Comparison of ENCODE assay signal across 8 cellular contexts in the genomic region with DNA sequence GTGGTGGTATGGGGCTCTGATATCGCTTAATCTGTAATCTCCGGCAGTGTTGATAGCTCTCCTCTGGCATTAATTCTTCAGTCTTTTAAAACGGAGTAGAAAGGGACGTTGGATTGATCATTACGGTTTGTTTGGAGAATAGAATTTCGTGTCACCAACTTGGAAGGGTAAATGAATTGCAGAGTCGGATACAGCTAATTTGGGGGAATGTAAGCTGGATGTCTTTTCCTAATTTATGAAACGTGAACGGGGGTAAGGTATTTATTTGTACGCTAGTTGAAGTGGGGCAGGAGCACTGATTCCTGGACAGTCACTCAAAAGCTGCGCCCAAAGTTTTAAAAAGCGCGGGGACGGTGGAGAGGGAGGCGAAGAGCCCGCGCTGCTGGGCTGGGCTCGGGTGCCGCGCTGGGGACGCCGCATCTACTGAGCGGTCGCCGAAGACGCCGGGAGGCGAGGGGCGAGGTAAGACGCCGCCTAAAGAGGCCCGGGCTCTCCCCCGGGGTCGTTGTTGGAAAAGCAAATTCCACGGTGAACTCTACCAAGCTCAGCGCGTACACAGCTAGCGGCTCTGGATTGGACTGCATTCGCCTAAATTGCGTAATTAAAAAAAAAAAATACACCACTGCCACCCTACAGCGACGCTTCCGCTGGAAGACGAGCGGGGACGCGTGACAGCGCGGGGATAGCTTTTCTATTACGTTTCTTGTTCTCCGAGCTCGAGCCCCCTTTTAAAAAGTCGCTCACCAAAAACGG.
DNase-seq lines count a peak whose midpoint lies in the region; ATAC-seq, FAIRE-seq and TF ChIP-seq lines count a peak whose summit lies in the region.

No MANE protein-coding gene starts in this region.

- H3K4me3 ChIP-seq in AG09309 (ENCODE audit: control insufficient read depth, low read depth, low read length) (peak overlapping the region; percentile 66), urinary bladder (ENCODE audit: low read depth, low read length) (peak overlapping the region; percentile 64)
- H3K4me3 ChIP-seq in naive thymus-derived CD4-positive, alpha-beta T cell (ENCODE audit: low read length) = peak overlapping the region; percentile 75

- H3K36me3 ChIP-seq in naive thymus-derived CD4-positive, alpha-beta T cell (ENCODE audit: control insufficient read depth in 2 of 3, insufficient read depth in 3 of 3, low read length in 3 of 3) = no peaks in the 10 kb centered on the region
- H3K36me3 ChIP-seq in urinary bladder (ENCODE audit: insufficient read depth) = no peaks in the 10 kb centered on the region

- 8% methylated on average over 54 of the region's 54 CpGs for WGBS in urinary bladder

- no peaks in the 10 kb centered on the region for H3K9me3 Mint-ChIP-seq in endothelial cell (ENCODE audit: unreplicated experiment)
- peaks cover 0 to 8% (median 0%) of the 10 kb centered on the region in 11 donors for H3K9me3 Mint-ChIP-seq in naive thymus-derived CD4-positive, alpha-beta T cell

- H3K4me1 Mint-ChIP-seq in endothelial cell (ENCODE audit: unreplicated experiment) = peaks cover 23% of the 10 kb centered on the region
- peaks cover 16 to 48% (median 29%) of the 10 kb centered on the region in 7 donors for H3K4me1 Mint-ChIP-seq in naive thymus-derived CD4-positive, alpha-beta T cell

- peak; percentile 56 for ATAC-seq in naive thymus-derived CD4-positive, alpha-beta T cell

- intact Hi-C loops in naive thymus-derived CD4-positive, alpha-beta T cell (cut with micrococcal nuclease) = loop anchor here (1.0 to 5.0 kb wide), 13 partner anchors 63 to 592 kb away; a partner anchor contains a TSS

- H3K27ac Mint-ChIP-seq in endothelial cell (ENCODE audit: unreplicated experiment) = no peak overlapping the region
- H3K27ac Mint-ChIP-seq in naive thymus-derived CD4-positive, alpha-beta T cell = peak overlapping the region; percentile 35 to 94 (median 73)

- peak overlapping the region; percentile 87 for H3K4me3 Mint-ChIP-seq in endothelial cell (ENCODE audit: unreplicated experiment)
- peak overlapping the region; percentile 88 to 98 (median 92) for H3K4me3 Mint-ChIP-seq in naive thymus-derived CD4-positive, alpha-beta T cell

- H3K9me3 ChIP-seq in naive thymus-derived CD4-positive, alpha-beta T cell (ENCODE audit: control insufficient read depth in 2 of 3, low read length in 3 of 3) = no peaks in the 10 kb centered on the region

- no peak for TF ChIP-seq CTCF in AG09309 (IDR thresholded peaks at IDR 0.05; ENCODE audit: control insufficient read depth, insufficient read depth, low read depth, low read length, missing control alignments)
- TF ChIP-seq CTCF in endothelial cell (IDR thresholded peaks at IDR 0.05; ENCODE audit: unreplicated experiment) = no peak

- peaks cover 11% of the 10 kb centered on the region for H3K27me3 Mint-ChIP-seq in endothelial cell (ENCODE audit: unreplicated experiment)
- H3K27me3 Mint-ChIP-seq in naive thymus-derived CD4-positive, alpha-beta T cell = peaks cover 49 to 71% (median 62%) of the 10 kb centered on the region in 5 donors

- POLR2A ChIA-PET in naive thymus-derived CD4-positive, alpha-beta T cell (lab: Charles Lee) = interaction anchor here (0.6 to 3.4 kb wide), 9 partner anchors 10 to 208 kb away, joined by 3 to 12 read pairs (median 3); a partner anchor contains a TSS

- FAIRE-seq in GM12891 (lab: Jason Lieb, UNC) = no peak

- no peaks in the 10 kb centered on the region for H3K36me3 Mint-ChIP-seq in endothelial cell (ENCODE audit: low read depth, unreplicated experiment)
- peaks cover 0 to 6% (median 0%) of the 10 kb centered on the region in 5 donors for H3K36me3 Mint-ChIP-seq in naive thymus-derived CD4-positive, alpha-beta T cell

- peaks cover 14 to 23% of the 10 kb centered on the region in 2 donors for H3K4me1 ChIP-seq in naive thymus-derived CD4-positive, alpha-beta T cell (ENCODE audit: control insufficient read depth in 2 of 2, insufficient read depth in 2 of 2, low read length in 2 of 2)
- H3K4me1 ChIP-seq in urinary bladder (ENCODE audit: insufficient read depth) = no peaks in the 10 kb centered on the region

- CTCF ChIA-PET in naive thymus-derived CD4-positive, alpha-beta T cell (lab: Charles Lee) = interaction anchor here (0.6 to 1.4 kb wide), 3 partner anchors 180 to 261 kb away, joined by 3 read pairs; no protein-coding TSS in a partner anchor

- DNase-seq in AG09309 (ENCODE audit: low read depth) (no peak), HPDE6-E6E7 (ENCODE audit: extremely low spot score) (peak; percentile 17), endothelial cell (ENCODE audit: low spot score) (no peak), GM12891 (ENCODE audit: insufficient read length, low spot score) (no peak), NCI-H1930 (lab: John Stamatoyannopoulos, UW) (no peak)
- peak; percentile 41 to 53 for DNase-seq in activated CD4-positive, alpha-beta T cell treated with anti-CD3 and anti-CD28 coated beads, Interleukin-2, amount 50 U/mL, for 48 hours
- DNase-seq in naive thymus-derived CD4-positive, alpha-beta T cell = peak in 8 of 9 donors; percentile 49 to 69 (median 58)

- H3K27me3 ChIP-seq in naive thymus-derived CD4-positive, alpha-beta T cell (ENCODE audit: control insufficient read depth in 2 of 2, insufficient read depth in 2 of 2, low read length in 2 of 2) = peaks cover 0 to 32% of the 10 kb centered on the region in 2 donors

- TF ChIP-seq POLR2A in GM12891 (IDR thresholded peaks at IDR 0.05; ENCODE audit: low read depth, low read length) = no peak

- no peak overlapping the region for H3K27ac ChIP-seq in naive thymus-derived CD4-positive, alpha-beta T cell (ENCODE audit: low read depth, low read length)
- H3K27ac ChIP-seq in urinary bladder (ENCODE audit: low read depth) = peak overlapping the region; percentile 84

TF ChIP-seq in GM12891, 5 proteins besides CTCF, POLR2A, EP300 and RAD21:
- no peak for TF ChIP-seq POU2F2 (IDR thresholded peaks at IDR 0.05; ENCODE audit: low read depth, low read length)
- TF ChIP-seq POLR2AphosphoS5 (IDR thresholded peaks at IDR 0.05; ENCODE audit: low read depth, low read length) = no peak
- no peak for TF ChIP-seq TAF1 (IDR thresholded peaks at IDR 0.05; ENCODE audit: low read depth, low read length)
- TF ChIP-seq SPI1 (IDR thresholded peaks at IDR 0.05; ENCODE audit: low read depth, low read length) = no peak
- TF ChIP-seq PAX5 (IDR thresholded peaks at IDR 0.05; ENCODE audit: insufficient read depth, low read length, severe bottlenecking) = no peak

Comparison
In these comparisons a context has a peak if more than half of its experiments do, and no peak if none do; other contexts are left out.
1. DNase-seq: peak in HPDE6-E6E7 (single experiment), activated CD4-positive, alpha-beta T cell treated with anti-CD3 and anti-CD28 coated beads, Interleukin-2, amount 50 U/mL, for 48 hours (2 of 2) and naive thymus-derived CD4-positive, alpha-beta T cell (8 of 9); none in AG09309 (single experiment), endothelial cell (single experiment), GM12891 (single experiment) and NCI-H1930 (0 of 2).
2. Peak in every context shown above with its lines, with median percentiles within 50 percentile points of each other: H3K4me3 ChIP-seq.